ENCODE assay signal across 17 cellular contexts in genomic region chr15:92149469-92149868, GRCh38.
DNase-seq lines count a peak whose midpoint lies in the region; ATAC-seq lines count a peak whose summit lies in the region.
"Had no signal": no experiment of that assay in that cellular context is flagged by ENCODE, and none has a peak within 500 bp of the region (broad histone marks: within the 10 kb centered on the region; RNA-seq: fewer than 3 reads in every experiment).

No MANE protein-coding gene starts in this region.

- no peak overlapping the region for H3K4me3 Mint-ChIP-seq in activated CD8-positive, alpha-beta memory T cell treated with anti-CD3 and anti-CD28 coated beads, Interleukin-2, amount 10 ng/mL, durations not matched to agents 7 days and 5 days
- H3K4me3 Mint-ChIP-seq: CD14-positive monocyte; CD8-positive, alpha-beta T cell had no signal

- H3K9me3 ChIP-seq in SK-N-MC (ENCODE audit: low read depth, low read length): no peaks in the 10 kb centered on the region
- H3K9me3 ChIP-seq: BE2C had no signal

- peak; percentile 25 for DNase-seq in activated CD8-positive, alpha-beta memory T cell treated with anti-CD3 and anti-CD28 coated beads, Interleukin-2, amount 50 U/mL, for 48 hours
- DNase-seq in activated CD8-positive, alpha-beta memory T cell treated with anti-CD3 and anti-CD28 coated beads, Interleukin-2, amount 10 ng/mL, durations not matched to agents 7 days and 5 days: no peak
- DNase-seq in SK-N-MC (ENCODE audit: low read depth, low spot score) (no peak), fibroblast of peridontal ligament (ENCODE audit: extremely low read depth) (peak; percentile 20), C1 segment of cervical spinal cord (lab: John Stamatoyannopoulos, UW) (no peak), HuH-7.5 (ENCODE audit: low spot score) (no peak)
- DNase-seq: BE2C; CD8-positive, alpha-beta T cell; COR-L47; DMS153; DMS79 treated with DMSO at 0.1 percent for 48 hours; GDM1 had no signal

- no peaks in the 10 kb centered on the region for H3K36me3 ChIP-seq in SK-N-MC (ENCODE audit: insufficient read depth, low read length)
- H3K36me3 ChIP-seq: BE2C had no signal

- H3K27me3 Mint-ChIP-seq in activated CD8-positive, alpha-beta memory T cell treated with anti-CD3 and anti-CD28 coated beads, Interleukin-2, amount 10 ng/mL, durations not matched to agents 7 days and 5 days: no peaks in the 10 kb centered on the region

- no peaks in the 10 kb centered on the region for H3K36me3 Mint-ChIP-seq in activated CD8-positive, alpha-beta memory T cell treated with anti-CD3 and anti-CD28 coated beads, Interleukin-2, amount 10 ng/mL, durations not matched to agents 7 days and 5 days

- H3K4me3 ChIP-seq in SK-N-MC: peak overlapping the region; percentile 35

- CTCF ChIA-PET in activated CD8-positive, alpha-beta memory T cell treated with anti-CD3 and anti-CD28 coated beads, Interleukin-2, amount 10 ng/mL, durations not matched to agents 7 days and 5 days (lab: Charles Lee): interaction anchor here (0.9 kb wide), 1 partner anchor 443 kb away, joined by 3 read pairs; no protein-coding TSS in a partner anchor

- no peak overlapping the region for H3K9ac ChIP-seq in SK-N-MC (ENCODE audit: insufficient read length)

- ATAC-seq in activated CD8-positive, alpha-beta memory T cell treated with anti-CD3 and anti-CD28 coated beads, Interleukin-2, amount 10 ng/mL, durations not matched to agents 7 days and 5 days: no peak
- no peak for ATAC-seq in HG03521 (IDR thresholded peaks at IDR 0.05; ENCODE audit: unreplicated experiment)
- no peak for ATAC-seq in HG03039 (IDR thresholded peaks at IDR 0.05; ENCODE audit: unreplicated experiment)
- ATAC-seq: CD8-positive, alpha-beta T cell; HCT116 had no signal

- H3K9me3 Mint-ChIP-seq in activated CD8-positive, alpha-beta memory T cell treated with anti-CD3 and anti-CD28 coated beads, Interleukin-2, amount 10 ng/mL, durations not matched to agents 7 days and 5 days (ENCODE audit: low read depth): no peaks in the 10 kb centered on the region
- H3K9me3 Mint-ChIP-seq: CD14-positive monocyte; CD8-positive, alpha-beta T cell had no signal

- no peak overlapping the region for H3K27ac Mint-ChIP-seq in activated CD8-positive, alpha-beta memory T cell treated with anti-CD3 and anti-CD28 coated beads, Interleukin-2, amount 10 ng/mL, durations not matched to agents 7 days and 5 days
- H3K27ac Mint-ChIP-seq: CD8-positive, alpha-beta T cell had no signal

- no peak overlapping the region for H3K27ac ChIP-seq in SK-N-MC
- H3K27ac ChIP-seq: 22Rv1 had no signal

- H3K4me1 Mint-ChIP-seq in activated CD8-positive, alpha-beta memory T cell treated with anti-CD3 and anti-CD28 coated beads, Interleukin-2, amount 10 ng/mL, durations not matched to agents 7 days and 5 days: no peaks in the 10 kb centered on the region
- H3K4me1 Mint-ChIP-seq: CD14-positive monocyte had no signal

Comparison
In these comparisons a context has a peak if more than half of its experiments do, and no peak if none do; other contexts are left out.
1. DNase-seq: peak in activated CD8-positive, alpha-beta memory T cell treated with anti-CD3 and anti-CD28 coated beads, Interleukin-2, amount 50 U/mL, for 48 hours (single experiment) and fibroblast of peridontal ligament (single experiment); none in activated CD8-positive, alpha-beta memory T cell treated with anti-CD3 and anti-CD28 coated beads, Interleukin-2, amount 10 ng/mL, durations not matched to agents 7 days and 5 days (single experiment), SK-N-MC (single experiment), C1 segment of cervical spinal cord (0 of 14) and HuH-7.5 (single experiment).